Comparison of ENCODE assay signal across 12 cellular contexts in genomic region chr4:112082954-112083586, GRCh38.
A peak's percentile ranks its signal among the peaks of the same experiment; 100 is the strongest.
DNase-seq lines count a peak whose midpoint lies in the region; ATAC-seq, FAIRE-seq and TF ChIP-seq lines count a peak whose summit lies in the region.
"Had no signal": no experiment of that assay in that cellular context is flagged by ENCODE, and none has a peak within 500 bp of the region (broad histone marks: within the 10 kb centered on the region; RNA-seq: fewer than 3 reads in every experiment).

No MANE protein-coding gene starts in this region.

- FAIRE-seq in pancreas (lab: Jason Lieb, UNC), result peak; percentile 59

- 68 to 70% methylated on average over 2 of the region's 2 CpGs for WGBS in pancreas, 2 donors

- no TSS peak for BruUV-seq in Panc1 (replicated peaks; lab: Mats Ljungman, UMichigan)

- no peaks in the 10 kb centered on the region for H3K27me3 ChIP-seq in Panc1 (ENCODE audit: control insufficient read depth, insufficient read depth, low read length)
- no peaks in the 10 kb centered on the region for H3K27me3 ChIP-seq in pancreas
- H3K27me3 ChIP-seq: MG63 had no signal

- H3K4me3 ChIP-seq in Panc1 (ENCODE audit: low read depth in 2 of 2, low read length in 2 of 2) (no peak overlapping the region), pancreas (no peak overlapping the region)
- H3K4me3 ChIP-seq: MG63 had no signal

- H3K36me3 ChIP-seq in Panc1 (ENCODE audit: control insufficient read depth, insufficient read depth, low read length), result no peaks in the 10 kb centered on the region
- no peaks in the 10 kb centered on the region for H3K36me3 ChIP-seq in pancreas
- H3K36me3 ChIP-seq: MG63 had no signal

- in situ Hi-C loops in Panc1 (cut with HindIII; ENCODE audit: low pct_unique_long_range_greater_than_20kb, low sequenced_read_pairs), result no loop called here

- no peak for TF ChIP-seq CTCF in Panc1 (IDR thresholded peaks at IDR 0.05)
- no peak for TF ChIP-seq CTCF in pancreas (IDR thresholded peaks at IDR 0.05)

- CTCF ChIA-PET in Panc1 (lab: Charles Lee), result no interaction called here

- POLR2A ChIA-PET in Panc1 (lab: Charles Lee), result no interaction called here

- H3K4me1 ChIP-seq in Panc1 (ENCODE audit: control insufficient read depth, insufficient read depth, low read length) (peaks cover 3% of the 10 kb centered on the region), pancreas (no peaks in the 10 kb centered on the region)

- ATAC-seq in Panc1 (peak; percentile 94), esophagus mucosa (peak; percentile 69), pancreas (peak in 2 of 4 donors; percentile 36 to 38), HG02981 (IDR thresholded peaks at IDR 0.05; ENCODE audit: unreplicated experiment) (no peak)
- ATAC-seq: activated CD4-positive, CD25-positive, alpha-beta regulatory T cell treated with anti-CD3 and anti-CD28 coated beads, Interleukin-2, amount 50 U/mL, for 24 hours had no signal

- H3K9me3 ChIP-seq in Panc1 (ENCODE audit: control insufficient read depth, insufficient read depth, low read depth, low read length) (no peaks in the 10 kb centered on the region), pancreas (no peaks in the 10 kb centered on the region)
- H3K9me3 ChIP-seq: MG63 had no signal

- intact Hi-C loops in Panc1 (cut with micrococcal nuclease; ENCODE audit: unreplicated experiment) (no loop called here), pancreas (cut with DNase I) (no loop called here)

- H3K27ac ChIP-seq in Panc1 (ENCODE audit: low read length) (no peak overlapping the region), pancreas (peak overlapping the region in 1 of 4 donors; percentile 3), substantia nigra (ENCODE audit: low read depth, low read length, poor library complexity, severe bottlenecking) (no peak overlapping the region)

- DNase-seq in EL (peak; percentile 88), Panc1 (ENCODE audit: low read depth, low spot score) (peak; percentile 92), pancreas (no peak), substantia nigra (lab: John Stamatoyannopoulos, UW) (no peak), amygdala (lab: John Stamatoyannopoulos, UW) (no peak)
- no peak for DNase-seq in activated CD4-positive, alpha-beta T cell treated with anti-CD3 and anti-CD28 coated beads for 48 hours
- DNase-seq: activated naive CD4-positive, alpha-beta T cell treated with anti-CD3 and anti-CD28 coated beads, Interleukin-2, amount 10 ng/mL, durations not matched to agents 7 days and 5 days; MG63; nephron progenitor cell had no signal

Comparison
In these comparisons a context has a peak if more than half of its experiments do, and no peak if none do; other contexts are left out.
1. DNase-seq: peak in EL (single experiment) and Panc1 (single experiment); none in pancreas (0 of 6), substantia nigra (0 of 49), amygdala (0 of 56) and activated CD4-positive, alpha-beta T cell treated with anti-CD3 and anti-CD28 coated beads for 48 hours (single experiment).